ENCODE assay signal across 8 cellular contexts in genomic region chr17:38982858-38983746, GRCh38. TPM values are rescaled to one million over a fixed set of nuclear protein-coding genes. Genes with fewer than 3 reads are reported as not detected.
A peak's percentile ranks its signal among the peaks of the same experiment; 100 is the strongest.
DNase-seq lines count a peak whose midpoint lies in the region; ATAC-seq and TF ChIP-seq lines count a peak whose summit lies in the region.

No MANE protein-coding gene starts in this region.

- no peaks in the 10 kb centered on the region for H4K20me1 ChIP-seq in GM23248 (ENCODE audit: insufficient read depth)

- H3K4me1 ChIP-seq in CD4-positive, CD25-positive, alpha-beta regulatory T cell (ENCODE audit: control insufficient read depth, insufficient read depth, low read length, poor library complexity, severe bottlenecking): no peaks in the 10 kb centered on the region
- H3K4me1 ChIP-seq in GM23248 (ENCODE audit: insufficient read depth) (peaks cover 20% of the 10 kb centered on the region), mucosa of descending colon (ENCODE audit: low read depth) (peaks cover 6% of the 10 kb centered on the region)

- peak; percentile 64 for TF ChIP-seq CTCF in WERI-Rb-1 (IDR thresholded peaks at IDR 0.05; ENCODE audit: low read depth, low read length)
- TF ChIP-seq CTCF in mucosa of descending colon (IDR thresholded peaks at IDR 0.05): peak; percentile 71

- H3K4me1 Mint-ChIP-seq in CD4-positive, CD25-positive, alpha-beta regulatory T cell: peaks cover 0 to 5% (median 5%) of the 10 kb centered on the region in 4 donors

- H3K4me3 ChIP-seq in CD4-positive, CD25-positive, alpha-beta regulatory T cell (ENCODE audit: low read depth, low read length): no peak overlapping the region
- no peak overlapping the region for H3K4me3 ChIP-seq in GM23248
- no peak overlapping the region for H3K4me3 ChIP-seq in WERI-Rb-1 (ENCODE audit: low read depth, low read length)
- no peak overlapping the region for H3K4me3 ChIP-seq in mucosa of descending colon

- no peaks in the 10 kb centered on the region for H3K9me3 ChIP-seq in CD4-positive, CD25-positive, alpha-beta regulatory T cell (ENCODE audit: control insufficient read depth in 2 of 2, low read length in 2 of 2)
- no peaks in the 10 kb centered on the region for H3K9me3 ChIP-seq in GM23248 (ENCODE audit: low read depth)
- H3K9me3 ChIP-seq in WERI-Rb-1 (ENCODE audit: severe bottlenecking): no peaks in the 10 kb centered on the region
- H3K9me3 ChIP-seq in mucosa of descending colon: no peaks in the 10 kb centered on the region

- no peak overlapping the region for H3K4me2 ChIP-seq in GM23248 (ENCODE audit: unreplicated experiment)

- no peaks in the 10 kb centered on the region for H3K36me3 ChIP-seq in CD4-positive, CD25-positive, alpha-beta regulatory T cell (ENCODE audit: control insufficient read depth, insufficient read depth, low read length)
- H3K36me3 ChIP-seq in GM23248 (ENCODE audit: low read depth) (no peaks in the 10 kb centered on the region), WERI-Rb-1 (no peaks in the 10 kb centered on the region), mucosa of descending colon (ENCODE audit: low read depth) (no peaks in the 10 kb centered on the region)

- no peak overlapping the region for H3K27ac ChIP-seq in CD4-positive, CD25-positive, alpha-beta regulatory T cell (ENCODE audit: insufficient read depth, low read length, poor library complexity, severe bottlenecking)
- H3K27ac ChIP-seq in GM23248 (no peak overlapping the region), WERI-Rb-1 (no peak overlapping the region)

- 42 to 44% methylated on average over 11 of the region's 11 CpGs for WGBS in GM23248 (ENCODE audit: low coverage in 1 of 2, low lambda C conversion rate in 2 of 2, missing lambda C conversion rate in 2 of 2), 2 experiments

- H3K4me3 Mint-ChIP-seq in CD4-positive, CD25-positive, alpha-beta regulatory T cell: no peak overlapping the region

- no peaks in the 10 kb centered on the region for H3K9me3 Mint-ChIP-seq in CD4-positive, CD25-positive, alpha-beta regulatory T cell

- H3K36me3 Mint-ChIP-seq in CD4-positive, CD25-positive, alpha-beta regulatory T cell: no peaks in the 10 kb centered on the region

- no peak overlapping the region for H3K27ac Mint-ChIP-seq in CD4-positive, CD25-positive, alpha-beta regulatory T cell

- ATAC-seq in CD4-positive, CD25-positive, alpha-beta regulatory T cell (ENCODE audit: low read depth in 2 of 2): peak; percentile 42 to 47
- ATAC-seq in mucosa of descending colon: peak; percentile 67
- no peak for ATAC-seq in GM21367 (IDR thresholded peaks at IDR 0.05; ENCODE audit: unreplicated experiment)
- no peak for ATAC-seq in GM19397 (IDR thresholded peaks at IDR 0.05; ENCODE audit: unreplicated experiment)

- H3K9me2 ChIP-seq in GM23248 (ENCODE audit: insufficient read depth): no peaks in the 10 kb centered on the region

- in situ Hi-C loops in GM23248 (cut with MboI): no loop called here

- no peaks in the 10 kb centered on the region for H3K79me2 ChIP-seq in GM23248 (ENCODE audit: insufficient read depth)

- H3F3A ChIP-seq in GM23248 (ENCODE audit: insufficient read depth): peaks cover 18% of the 10 kb centered on the region

- H3K27me3 Mint-ChIP-seq in CD4-positive, CD25-positive, alpha-beta regulatory T cell: peaks cover 16% of the 10 kb centered on the region

- DNase-seq in CD4-positive, CD25-positive, alpha-beta regulatory T cell: peak; percentile 29 to 77 (median 70)
- DNase-seq in GM23248: peak; percentile 81
- peak; percentile 60 for DNase-seq in NCI-H2227 treated with DMSO at 0.1 percent for 48 hours (lab: John Stamatoyannopoulos, UW)
- DNase-seq in WERI-Rb-1: peak; percentile 49
- peak; percentile 78 for DNase-seq in epidermal melanocyte (ENCODE audit: insufficient read length, low spot score)
- DNase-seq in mucosa of descending colon: peak in 1 of 3 donors; percentile 70

- intact Hi-C loops in mucosa of descending colon (cut with DNase I, micrococcal nuclease): loop anchor here (10.0 kb wide), 3 partner anchors 162 to 262 kb away; partner anchors contain the start of gene PLXDC1 (in 1 of the 2)

- 0 out of 2 replicates have a peak overlapping the region, but pooled peaks have one; percentile 16 for H2AFZ ChIP-seq in GM23248

- no peak overlapping the region for H3K9ac ChIP-seq in GM23248

- no peaks in the 10 kb centered on the region for H3K27me3 ChIP-seq in CD4-positive, CD25-positive, alpha-beta regulatory T cell (ENCODE audit: control insufficient read depth, insufficient read depth, low read length)
- H3K27me3 ChIP-seq in GM23248 (replicated peaks; ENCODE audit: insufficient read depth): no peaks in the 10 kb centered on the region
- no peaks in the 10 kb centered on the region for H3K27me3 ChIP-seq in WERI-Rb-1 (ENCODE audit: insufficient read depth, low read depth, severe bottlenecking)

RNA-seq across cellular contexts. Expression of gene FBXO47, which starts 15.9 kb away (rescaled TPM):
- not detected for total RNA-seq in CD4-positive, CD25-positive, alpha-beta regulatory T cell
- polyA plus RNA-seq in CD4-positive, CD25-positive, alpha-beta regulatory T cell: not detected
- total RNA-seq in GM23248 (2014; rRNA removed; shearing (Covaris generic)): under 0.01 TPM in 1 of 2 replicates, not detected in the other
- not detected in 2 replicates for polyA plus RNA-seq in GM23248 (2016; fragmentation: Nextera tagmentation; extraction: Ambion mirVana)
- not detected for total RNA-seq in mucosa of descending colon

Comparison
In these comparisons a context has a peak if more than half of its experiments do, and no peak if none do; other contexts are left out.
1. ATAC-seq: peak in CD4-positive, CD25-positive, alpha-beta regulatory T cell (2 of 2) and mucosa of descending colon (single experiment); none in GM21367 (single experiment) and GM19397 (single experiment).